Comparison of ENCODE assay signal across 8 cellular contexts in genomic region chr3:65342084-65342683, GRCh38.
DNase-seq lines count a peak whose midpoint lies in the region; ATAC-seq and TF ChIP-seq lines count a peak whose summit lies in the region.

No MANE protein-coding gene starts in this region.

- in situ Hi-C loops in GM13977 (cut with MboI; ENCODE audit: low pct_unique_long_range_greater_than_20kb, low sequenced_read_pairs, unreplicated experiment) = no loop called here

- intact Hi-C loops in right cardiac atrium (cut with DNase I) = loop anchor here in 1 of 4 donors (10.0 kb wide), 1 partner anchor 393 kb away; no protein-coding TSS in a partner anchor

- no peaks in the 10 kb centered on the region for H3K27me3 ChIP-seq in right cardiac atrium (ENCODE audit: control insufficient read depth, insufficient read depth)

- 72% methylated on average over 12 of the region's 12 CpGs for WGBS in right cardiac atrium

- no peaks in the 10 kb centered on the region for H3K9me3 ChIP-seq in right cardiac atrium (ENCODE audit: control insufficient read depth, low read length)

- CTCF ChIA-PET in AG04449 (lab: Yijun Ruan, JAX) = interaction anchor here (0.5 to 2.0 kb wide), 8 partner anchors 9 to 854 kb away, joined by 3 to 7 read pairs (median 4); no protein-coding TSS in a partner anchor

- TF ChIP-seq CTCF in AG04449 (IDR thresholded peaks at IDR 0.05; ENCODE audit: insufficient read depth, low read length, missing control alignments) (peak; percentile 71), GM13977 (IDR thresholded peaks at IDR 0.05; ENCODE audit: extremely low read depth, insufficient read depth, missing control alignments) (peak; percentile 68), WI38 (IDR thresholded peaks at IDR 0.05; ENCODE audit: low read depth, low read length) (peak; percentile 78)

- H3K4me3 ChIP-seq in AG04449 (ENCODE audit: low read depth, low read length) (no peak overlapping the region), WI38 (ENCODE audit: low read depth, low read length) (no peak overlapping the region), right cardiac atrium (ENCODE audit: low read length) (no peak overlapping the region)

- no peaks in the 10 kb centered on the region for H3K4me1 ChIP-seq in right cardiac atrium (ENCODE audit: control insufficient read depth, insufficient read depth, low read length)

- no peak for DNase-seq in AG04449 (ENCODE audit: low read depth, low spot score)
- no peak for DNase-seq in GM13977 (ENCODE audit: low spot score)
- peak; percentile 34 for DNase-seq in HuH-7 (ENCODE audit: low spot score)
- DNase-seq in right cardiac atrium = peak; percentile 48 to 78 (median 75)
- DNase-seq in stimulated activated naive CD8-positive, alpha-beta T cell treated with anti-CD3 and anti-CD28 coated beads, Interleukin-15, Interleukin-2, amounts not matched to agents 100 U/mL and 50 U/mL, for 24 hours = peak; percentile 32
- DNase-seq in COR-L47 (lab: John Stamatoyannopoulos, UW) = no peak
- no peak for DNase-seq in activated gamma-delta T cell (lab: John Stamatoyannopoulos, UW)

- no peak overlapping the region for H3K27ac ChIP-seq in right cardiac atrium (ENCODE audit: low read length)

- POLR2A ChIA-PET in AG04449 (lab: Yijun Ruan, JAX) = no interaction called here

- ATAC-seq in right cardiac atrium = peak; percentile 56 to 64
- no peak for ATAC-seq in stimulated activated naive CD8-positive, alpha-beta T cell treated with anti-CD3 and anti-CD28 coated beads, Interleukin-15, Interleukin-2, amounts not matched to agents 100 U/mL and 50 U/mL, for 24 hours

Comparison
In these comparisons a context has a peak if more than half of its experiments do, and no peak if none do; other contexts are left out.
1. DNase-seq: peak in HuH-7 (single experiment), right cardiac atrium (3 of 3) and stimulated activated naive CD8-positive, alpha-beta T cell treated with anti-CD3 and anti-CD28 coated beads, Interleukin-15, Interleukin-2, amounts not matched to agents 100 U/mL and 50 U/mL, for 24 hours (single experiment); none in AG04449 (single experiment), GM13977 (single experiment), COR-L47 (single experiment) and activated gamma-delta T cell (single experiment).
2. Peak in every context shown above with its lines, with median percentiles within 50 percentile points of each other: CTCF ChIP-seq.